In the genomic region with DNA sequence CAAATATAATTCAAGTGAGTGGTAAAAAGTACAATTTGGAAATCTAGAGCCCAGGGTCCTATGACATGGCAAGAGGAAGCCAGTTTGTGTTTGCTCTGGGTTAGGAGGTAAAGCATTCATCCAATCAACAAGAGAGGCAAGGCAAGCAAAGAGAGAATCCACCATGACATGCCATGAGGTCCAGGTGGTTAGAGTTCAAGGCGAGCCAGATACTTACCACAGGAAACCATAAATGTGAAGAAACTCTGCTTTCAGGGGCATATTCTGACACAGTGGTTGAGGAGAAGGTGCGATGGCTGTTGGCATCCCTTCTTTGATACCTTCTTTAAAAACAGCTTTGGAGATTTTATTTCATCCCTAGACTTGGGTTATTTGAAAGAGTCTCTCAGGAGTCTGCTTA, we compare ENCODE assay signal across 29 cellular contexts.
"Had no signal": no experiment of that assay in that cellular context is flagged by ENCODE, and none has a peak within 500 bp of the region (broad histone marks: within the 10 kb centered on the region; RNA-seq: fewer than 3 reads in every experiment).

No MANE protein-coding gene starts in this region.

- H3K36me3 ChIP-seq: ascending aorta, breast epithelium, cardiac muscle cell, colonic mucosa, esophagus squamous epithelium, gastroesophageal sphincter, heart right ventricle, WERI-Rb-1 had no signal

- H3K27ac ChIP-seq: ascending aorta, breast epithelium, cardiac muscle cell, colonic mucosa, epithelial cell of prostate, esophagus squamous epithelium, gastroesophageal sphincter, heart right ventricle, WERI-Rb-1 had no signal

- DNase-seq: activated B cell treated with CpG ODN at 0.5 μM for 24 hours; activated CD4-positive, alpha-beta T cell treated with anti-CD3 and anti-CD28 coated beads for 48 hours; activated CD4-positive, alpha-beta T cell treated with anti-CD3 and anti-CD28 coated beads, Interleukin-2, amount 50 U/mL, for 1 hour; activated CD4-positive, alpha-beta T cell treated with anti-CD3 and anti-CD28 coated beads, Interleukin-2, amount 50 U/mL, for 48 hours; activated CD8-positive, alpha-beta memory T cell treated with anti-CD3 and anti-CD28 coated beads for 24 hours; activated CD8-positive, alpha-beta T cell treated with anti-CD3 and anti-CD28 coated beads for 36 hours; activated effector memory CD4-positive, alpha-beta T cell treated with Interleukin-2 at 50 U/mL for 16 hours; activated gamma-delta T cell treated with Interleukin-2 at 50 U/mL for 16 hours; activated naive CD4-positive, alpha-beta T cell treated with anti-CD3 and anti-CD28 coated beads, Interleukin-2, amount 50 U/mL, for 16 hours; activated naive CD4-positive, alpha-beta T cell treated with Interleukin-2 at 50 U/mL for 16 hours; activated T-cell treated with anti-CD3 and anti-CD28 coated beads, Interleukin-2, amount 50 U/mL, for 4 hours; central memory CD4-positive, alpha-beta T cell; cerebellar nuclear complex; colonic mucosa; effector CD8-positive, alpha-beta T cell; esophagus squamous epithelium; foreskin melanocyte; heart right ventricle; T-helper 17 cell; T1000; WERI-Rb-1 had no signal

- FAIRE-seq: endothelial cell of umbilical vein had no signal

- H3K4me1 ChIP-seq: ascending aorta, breast epithelium, colonic mucosa had no signal

- H3K4me3 ChIP-seq: ascending aorta, breast epithelium, cardiac muscle cell, colonic mucosa, esophagus squamous epithelium, gastroesophageal sphincter, heart right ventricle had no signal

- H3K27me3 ChIP-seq: ascending aorta, breast epithelium, cardiac muscle cell, colonic mucosa, esophagus squamous epithelium, gastroesophageal sphincter, heart right ventricle had no signal

- ATAC-seq: activated CD4-positive, CD25-positive, alpha-beta regulatory T cell treated with anti-CD3 and anti-CD28 coated beads, Interleukin-2, amount 50 U/mL, for 24 hours; activated CD8-positive, alpha-beta T cell treated with anti-CD3 and anti-CD28 coated beads for 36 hours; activated T-cell treated with anti-CD3 and anti-CD28 coated beads, Interleukin-2, amount 50 U/mL, for 4 hours; activated T-helper 17 cell treated with anti-CD3 and anti-CD28 coated beads, Interleukin-2, amount 50 U/mL, for 72 hours; gastroesophageal sphincter; heart right ventricle; T-helper 17 cell had no signal

- H3K9me3 ChIP-seq: ascending aorta, breast epithelium, colonic mucosa, esophagus squamous epithelium, gastroesophageal sphincter, heart right ventricle had no signal
